Comparison of ENCODE assay signal across 1 cellular context in genomic region chr12:49232940-49233841, GRCh38.
TF ChIP-seq lines count a peak whose summit lies in the region.

No MANE protein-coding gene starts in this region.

TF ChIP-seq in K562, 482 proteins besides CTCF, POLR2A, EP300 and RAD21 (continued from another document and continues in another):
- TF ChIP-seq UBTF (IDR thresholded peaks at IDR 0.05; ENCODE audit: borderline replicate concordance in 1 of 2, low read depth in 2 of 2, low read length in 2 of 2) (peak in 1 of 2 experiments; percentile 95; a peak in 3 of 4 replicates), CBX8 (IDR thresholded peaks at IDR 0.05; ENCODE audit: borderline replicate concordance, extremely low read depth, low read depth, low read length, poor library complexity, severe bottlenecking) (no peak), ERF (CRISPR knock-in tag; IDR thresholded peaks at IDR 0.05) (no peak), SMAD1 (IDR thresholded peaks at IDR 0.05; ENCODE audit: low read depth, low read length, partially characterized antibody) (peak; percentile 72), ETV6 (IDR thresholded peaks at IDR 0.05; ENCODE audit: borderline replicate concordance in 1 of 2, low read depth in 2 of 2, low read length in 1 of 2) (no peak; a peak in 1 of 4 replicates), ETV6 (CRISPR knock-in tag; IDR thresholded peaks at IDR 0.05; ENCODE audit: borderline replicate concordance) (no peak), MYNN (IDR thresholded peaks at IDR 0.05) (peak; percentile 79), MYNN (CRISPR knock-in tag; IDR thresholded peaks at IDR 0.05) (no peak), NR4A1 (CRISPR knock-in tag; IDR thresholded peaks at IDR 0.05) (no peak), NR4A1 (tag; IDR thresholded peaks at IDR 0.05) (no peak), ZNF239 (CRISPR knock-in tag; IDR thresholded peaks at IDR 0.05) (no peak), TAF7 (tag; IDR thresholded peaks at IDR 0.05) (no peak), SLC30A9 (CRISPR knock-in tag; IDR thresholded peaks at IDR 0.05) (no peak), ZNF318 (IDR thresholded peaks at IDR 0.05; ENCODE audit: borderline replicate concordance in 1 of 2, low read depth in 1 of 2) (no peak), MAFK (IDR thresholded peaks at IDR 0.05; ENCODE audit: low read length) (no peak), FOXO4 (CRISPR knock-in tag; IDR thresholded peaks at IDR 0.05) (no peak), IRF1 (CRISPR knock-in tag; IDR thresholded peaks at IDR 0.05; ENCODE audit: borderline replicate concordance) (no peak), ZBED1 (IDR thresholded peaks at IDR 0.05) (peak; percentile 90), SAFB2 (IDR thresholded peaks at IDR 0.05; ENCODE audit: borderline replicate concordance, low read depth, low read length, severe bottlenecking) (no peak), AFF4 (CRISPR knock-in tag; IDR thresholded peaks at IDR 0.05) (no peak), NFYB (IDR thresholded peaks at IDR 0.05; ENCODE audit: extremely low read depth, insufficient read length) (no peak), PCBP1 (IDR thresholded peaks at IDR 0.05; ENCODE audit: low read depth, low read length, poor library complexity, severe bottlenecking) (no peak), E2F1 (CRISPR knock-in tag; IDR thresholded peaks at IDR 0.05) (peak; percentile 54; the same call in 1 of the 2 replicates), VEZF1 (CRISPR knock-in tag; IDR thresholded peaks at IDR 0.05) (peak; percentile 74), CBX5 (IDR thresholded peaks at IDR 0.05; ENCODE audit: borderline replicate concordance, low read depth) (0 out of 2 replicates have a peak, but pooled peaks have one; percentile 38), NFE2 (IDR thresholded peaks at IDR 0.05; ENCODE audit: low read depth) (no peak), PHB (CRISPR knock-in tag; IDR thresholded peaks at IDR 0.05) (no peak), RREB1 (CRISPR knock-in tag; IDR thresholded peaks at IDR 0.05) (no peak), ZFX (CRISPR knock-in tag; IDR thresholded peaks at IDR 0.05) (no peak; the same call in none of the 2 replicates)
